Comparison of ENCODE assay signal across 27 cellular contexts in the genomic region with DNA sequence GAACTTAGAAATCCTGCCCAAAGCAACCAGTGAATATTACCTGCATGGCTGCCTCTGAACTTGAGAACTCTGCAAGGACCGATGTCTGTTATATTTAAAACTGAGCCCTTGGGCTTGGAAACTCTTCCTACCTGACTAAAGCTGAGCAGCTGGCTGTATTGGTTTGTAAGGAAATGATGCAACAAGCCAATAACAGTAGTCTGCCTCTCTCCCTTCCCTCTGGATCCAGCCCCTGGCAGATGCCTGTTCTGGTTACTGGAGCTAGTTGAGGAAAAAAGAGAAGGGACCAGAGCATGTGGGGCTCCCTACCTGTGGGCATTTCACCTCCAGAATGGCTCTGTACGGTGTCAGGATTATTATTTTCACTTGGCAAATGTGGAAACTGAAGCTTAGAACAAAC. TPM values are rescaled to one million over a fixed set of nuclear protein-coding genes. Genes with fewer than 3 reads are reported as not detected.
"Had no signal": no experiment of that assay in that cellular context is flagged by ENCODE, and none has a peak within 500 bp of the region (broad histone marks: within the 10 kb centered on the region; RNA-seq: fewer than 3 reads in every experiment).

No MANE protein-coding gene starts in this region.

- H3K9me3 ChIP-seq: colonic mucosa, gastroesophageal sphincter, ovary, thoracic aorta had no signal

- DNase-seq: activated B cell treated with CpG ODN at 0.5 μM for 24 hours; activated CD4-positive, alpha-beta T cell treated with anti-CD3 and anti-CD28 coated beads for 36 hours; activated naive CD4-positive, alpha-beta T cell treated with Interleukin-2 at 50 U/mL for 16 hours; activated T-cell treated with anti-CD3 and anti-CD28 coated beads for 4 hours; activated T-cell treated with anti-CD3 and anti-CD28 coated beads, Interleukin-2, amount 50 U/mL, for 72 hours; anterior cingulate cortex; cerebellar nuclear complex; colonic mucosa; effector CD8-positive, alpha-beta T cell; erythroblast; hippocampal formation; immature natural killer cell; midbrain; naive thymus-derived CD4-positive, alpha-beta T cell; ovary; retina; stimulated activated CD4-positive, alpha-beta T cell treated with anti-CD3 and anti-CD28 coated beads, Interleukin-4, amount 100 ng/mL, for 24 hours; T-helper 2 cell; trophoblast cell had no signal

- H3K36me3 ChIP-seq: cardiac muscle cell, colonic mucosa, gastroesophageal sphincter, ovary, thoracic aorta had no signal

- ATAC-seq: activated CD4-positive, alpha-beta T cell treated with anti-CD3 and anti-CD28 coated beads for 36 hours; activated T-cell treated with anti-CD3 and anti-CD28 coated beads, Interleukin-2, amount 50 U/mL, for 72 hours; gastroesophageal sphincter; naive thymus-derived CD4-positive, alpha-beta T cell; sciatic nerve; stimulated activated effector memory CD8-positive, alpha-beta T cell treated with anti-CD3 and anti-CD28 coated beads, Interleukin-12 subunit alpha, Interleukin-12 subunit beta, amount 100 ng/mL, for 72 hours had no signal

- H3K4me3 ChIP-seq: cardiac muscle cell, colonic mucosa, gastroesophageal sphincter, ovary, skin epidermis, thoracic aorta had no signal

- H3K27ac ChIP-seq: cardiac muscle cell, colonic mucosa, gastroesophageal sphincter, ovary, skin epidermis, thoracic aorta had no signal

- H3K4me1 ChIP-seq: colonic mucosa, gastroesophageal sphincter had no signal

- H3K27me3 ChIP-seq: cardiac muscle cell, colonic mucosa, gastroesophageal sphincter, ovary had no signal

RNA-seq across cellular contexts. Expression of gene SH3RF2, which starts 34.7 kb away (rescaled TPM):
- total RNA-seq: activated B cell treated with CpG ODN at 0.5 μM for 24 hours, dermis microvascular lymphatic vessel endothelial cell had no signal
- polyA plus RNA-seq: immature natural killer cell; naive thymus-derived CD4-positive, alpha-beta T cell; neural cell had no signal
